21 cellular contexts compared by ENCODE assay signal in genomic region chr2:199440118-199440517, GRCh38. TPM values are rescaled to one million over a fixed set of nuclear protein-coding genes. Genes with fewer than 3 reads are reported as not detected.
DNase-seq lines count a peak whose midpoint lies in the region; ATAC-seq and TF ChIP-seq lines count a peak whose summit lies in the region.
"Had no signal": no experiment of that assay in that cellular context is flagged by ENCODE, and none has a peak within 500 bp of the region (broad histone marks: within the 10 kb centered on the region; RNA-seq: fewer than 3 reads in every experiment).

No MANE protein-coding gene starts in this region.

- H3K27me3 ChIP-seq in OCI-LY1 (ENCODE audit: insufficient read depth, low read length), result no peaks in the 10 kb centered on the region
- no peaks in the 10 kb centered on the region for H3K27me3 ChIP-seq in transverse colon

- no peaks in the 10 kb centered on the region for H3K79me2 ChIP-seq in OCI-LY1 (ENCODE audit: insufficient read depth, low read length)

- no peaks in the 10 kb centered on the region for H3K9me2 ChIP-seq in OCI-LY1 (ENCODE audit: low read depth, low read length)

- H4K20me1 ChIP-seq in OCI-LY1 (ENCODE audit: insufficient read depth, low read length), result no peaks in the 10 kb centered on the region

- H3K27ac ChIP-seq in OCI-LY1 (ENCODE audit: low read depth, low read length, poor library complexity, severe bottlenecking), result peak overlapping the region; percentile 80
- H3K27ac ChIP-seq in transverse colon, result peak overlapping the region in 3 of 4 donors; percentile 32 to 46 (median 42)
- H3K27ac ChIP-seq: HL-60 had no signal

- no peak overlapping the region for H3K4me2 ChIP-seq in OCI-LY1 (ENCODE audit: low read length)

- intact Hi-C loops in transverse colon (cut with DNase I; ENCODE audit: low total_unique reads), result no loop called here
- intact Hi-C loops in left colon (cut with DNase I, micrococcal nuclease), result no loop called here

- DNase-seq in EL (peak; percentile 37), fibroblast of peridontal ligament (ENCODE audit: extremely low read depth) (peak; percentile 6), transverse colon (no peak), left colon (no peak), AG20443 (ENCODE audit: low spot score) (no peak)
- no peak for DNase-seq in activated CD8-positive, alpha-beta memory T cell treated with anti-CD3 and anti-CD28 coated beads, Interleukin-2, amount 50 U/mL, for 48 hours
- DNase-seq: CD4-positive, CD25-positive, alpha-beta regulatory T cell; COR-L47; DMS53; GF-D8; HCEC 1CT; NCI-H1105; NCI-H1436 treated with DMSO at 0.1 percent for 48 hours; NCI-H187 treated with DMSO at 0.1 percent for 48 hours; NCI-H446; NCI-H526; NCI-H82; NK-92 treated with Interleukin-12 subunit alpha and Interleukin-12 subunit beta, amount 100 ng/mL, for 24 hours; SHP77 treated with DMSO at 0.1 percent for 48 hours had no signal

- no peak overlapping the region for H3K4me3 ChIP-seq in OCI-LY1 (ENCODE audit: low read depth, low read length, poor library complexity, severe bottlenecking)
- H3K4me3 ChIP-seq in transverse colon, result no peak overlapping the region

- ATAC-seq in left colon, result no peak

- H3K36me3 ChIP-seq in OCI-LY1 (ENCODE audit: insufficient read depth, low read length) (no peaks in the 10 kb centered on the region), transverse colon (no peaks in the 10 kb centered on the region)

- in situ Hi-C loops in transverse colon (cut with MboI; ENCODE audit: low pct_ligation_motif_present in 1 of 4, low pct_unique_long_range_greater_than_20kb in 1 of 4, low sequenced_read_pairs in 3 of 4), result no loop called here

- H3K9ac ChIP-seq in OCI-LY1 (ENCODE audit: low read length), result no peak overlapping the region

- H3K9me3 ChIP-seq in OCI-LY1 (ENCODE audit: low read length) (no peaks in the 10 kb centered on the region), transverse colon (no peaks in the 10 kb centered on the region)

- H3K4me1 ChIP-seq in OCI-LY1 (ENCODE audit: insufficient read depth, low read length, severe bottlenecking) (peaks cover 74% of the 10 kb centered on the region), transverse colon (peaks cover 0 to 86% (median 27%) of the 10 kb centered on the region in 4 donors)

- no peaks in the 10 kb centered on the region for H3F3A ChIP-seq in OCI-LY1 (ENCODE audit: insufficient read depth, low read length)

- no peak for TF ChIP-seq CTCF in OCI-LY1 (IDR thresholded peaks at IDR 0.05; ENCODE audit: low read length)
- no peak for TF ChIP-seq CTCF in transverse colon (IDR thresholded peaks at IDR 0.05)

- no peak for TF ChIP-seq POLR2A in transverse colon (IDR thresholded peaks at IDR 0.05)

- no peak overlapping the region for H2AFZ ChIP-seq in OCI-LY1 (ENCODE audit: low read length)

- no peak for TF ChIP-seq EP300 in transverse colon (IDR thresholded peaks at IDR 0.05; ENCODE audit: low read depth)

RNA-seq across cellular contexts. Expression of gene SATB2, which starts 17.6 kb away (rescaled TPM):
- total RNA-seq in transverse colon (100 to 1,000 TPM; 289 to 316 (median 293) TPM), left colon (100 to 1,000 TPM; 219 to 240 TPM)
- total RNA-seq: CD4-positive, CD25-positive, alpha-beta regulatory T cell had no signal

Comparison
In these comparisons a context has a peak if more than half of its experiments do, and no peak if none do; other contexts are left out.
1. DNase-seq: peak in EL (single experiment) and fibroblast of peridontal ligament (single experiment); none in transverse colon (single experiment), activated CD8-positive, alpha-beta memory T cell treated with anti-CD3 and anti-CD28 coated beads, Interleukin-2, amount 50 U/mL, for 48 hours (single experiment), left colon (0 of 2) and AG20443 (single experiment).